In the genomic region with DNA sequence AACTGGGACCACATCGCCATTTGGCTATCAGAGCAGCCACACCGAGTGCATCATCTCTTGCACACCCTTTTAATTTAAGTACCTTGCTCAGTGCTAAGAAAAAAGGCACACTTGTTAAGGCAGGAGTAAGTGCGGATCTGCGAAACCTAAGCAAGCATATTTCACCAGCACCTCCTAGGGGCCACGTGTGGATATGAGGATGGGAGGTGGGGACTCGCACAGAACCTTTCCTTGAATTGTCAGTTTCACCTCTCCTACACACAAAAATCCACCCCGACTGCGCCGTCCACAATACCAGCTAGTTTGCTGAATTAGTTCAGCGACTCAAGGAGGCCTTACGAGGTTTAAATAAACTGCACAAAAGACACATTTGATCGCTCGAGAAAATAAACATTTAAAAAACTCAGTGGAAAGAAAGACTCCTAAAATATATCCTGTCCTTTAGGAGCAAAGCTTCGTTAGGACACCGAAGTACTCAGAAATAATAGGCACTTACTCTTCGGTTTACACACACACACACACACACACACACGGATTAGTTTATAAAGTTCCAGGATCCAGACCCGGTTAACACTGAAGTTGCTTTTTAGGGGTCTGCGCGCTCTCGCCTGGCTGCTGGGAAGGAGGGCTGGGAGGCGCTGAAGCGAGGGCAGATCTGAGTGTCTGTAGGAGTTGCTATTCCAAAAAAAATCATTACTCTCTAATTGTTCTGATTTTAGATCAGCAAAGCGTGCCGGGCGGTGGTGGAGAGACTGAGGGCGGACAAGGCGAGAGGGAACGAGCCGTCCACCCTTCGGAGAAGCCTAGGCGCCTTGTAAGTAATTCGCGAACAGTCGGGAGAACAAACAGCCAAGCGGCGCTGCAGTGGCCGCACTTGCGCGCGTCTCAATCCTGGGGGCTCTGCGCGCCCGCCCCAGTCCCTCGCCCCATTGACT, we compare ENCODE assay signal across 8 cellular contexts. TPM values are rescaled to one million over a fixed set of nuclear protein-coding genes. Genes with fewer than 3 reads are reported as not detected.
A peak's percentile ranks its signal among the peaks of the same experiment; 100 is the strongest.
DNase-seq lines count a peak whose midpoint lies in the region; ATAC-seq and TF ChIP-seq lines count a peak whose summit lies in the region.

No MANE protein-coding gene starts in this region.

- no peak overlapping the region for H3K27ac Mint-ChIP-seq in natural killer cell

- peaks cover 9 to 13% of the 10 kb centered on the region in 2 donors for H3K4me1 Mint-ChIP-seq in natural killer cell

- peak overlapping the region; percentile 47 for H3K4me3 Mint-ChIP-seq in natural killer cell

- H3K9me3 Mint-ChIP-seq in natural killer cell = no peaks in the 10 kb centered on the region

- peak; percentile 52 for DNase-seq in ELF-1 (ENCODE audit: low read depth, low spot score)
- peak; percentile 26 for DNase-seq in NAMALWA (ENCODE audit: low spot score)
- DNase-seq in activated CD4-positive, alpha-beta T cell treated with anti-CD3 and anti-CD28 coated beads, Interleukin-2, amount 50 U/mL, for 48 hours = peak; percentile 18 to 31
- peak; percentile 48 for DNase-seq in foreskin melanocyte
- DNase-seq in natural killer cell = no peak
- no peak for DNase-seq in HPDE6-E6E7 (ENCODE audit: extremely low spot score)

- intact Hi-C loops in natural killer cell (cut with micrococcal nuclease) = no loop called here

- no peak for TF ChIP-seq CTCF in natural killer cell (IDR thresholded peaks at IDR 0.05)

- peak; percentile 36 for ATAC-seq in GM21723 (IDR thresholded peaks at IDR 0.05; ENCODE audit: unreplicated experiment)
- no peak for ATAC-seq in natural killer cell
- ATAC-seq in HG03457 (IDR thresholded peaks at IDR 0.05; ENCODE audit: unreplicated experiment) = no peak

- H3K27me3 Mint-ChIP-seq in natural killer cell (ENCODE audit: low read depth in 2 of 2) = peaks cover 43 to 67% of the 10 kb centered on the region in 2 donors

- no peaks in the 10 kb centered on the region for H3K36me3 Mint-ChIP-seq in natural killer cell

RNA-seq across cellular contexts. Expression of a gene that starts 1.0 kb away (rescaled TPM):
- total RNA-seq in natural killer cell = 1 to 10 TPM in 1 of 3 donors, under 1 TPM in 1, not detected in 1; 0.14 to 2.5 TPM

Comparison
In these comparisons a context has a peak if more than half of its experiments do, and no peak if none do; other contexts are left out.
1. DNase-seq: peak in ELF-1 (single experiment), NAMALWA (single experiment), activated CD4-positive, alpha-beta T cell treated with anti-CD3 and anti-CD28 coated beads, Interleukin-2, amount 50 U/mL, for 48 hours (2 of 2) and foreskin melanocyte (single experiment); none in natural killer cell (single experiment) and HPDE6-E6E7 (single experiment).